14 cellular contexts compared by ENCODE assay signal in genomic region chr12:93318720-93319522, GRCh38. TPM values are rescaled to one million over a fixed set of nuclear protein-coding genes. Genes with fewer than 3 reads are reported as not detected.
DNase-seq lines count a peak whose midpoint lies in the region; ATAC-seq and TF ChIP-seq lines count a peak whose summit lies in the region.
"Had no signal": no experiment of that assay in that cellular context is flagged by ENCODE, and none has a peak within 500 bp of the region (broad histone marks: within the 10 kb centered on the region; RNA-seq: fewer than 3 reads in every experiment).

No MANE protein-coding gene starts in this region.

- peak overlapping the region; percentile 80 for H3K27ac Mint-ChIP-seq in chondrocyte (ENCODE audit: unreplicated experiment)

- POLR2A ChIA-PET in A673 (lab: Charles Lee; ENCODE audit: low non-redundant PET), result interaction anchor here (0.6 to 0.7 kb wide), 2 partner anchors 70 to 187 kb away, joined by 3 read pairs; no protein-coding TSS in a partner anchor

- peaks cover 24% of the 10 kb centered on the region for H3K4me1 Mint-ChIP-seq in chondrocyte (ENCODE audit: low read depth)

- TF ChIP-seq CTCF in A673 (conservative IDR thresholded peaks at IDR 0.05; ENCODE audit: low read depth, low read length) (no peak), chondrocyte (IDR thresholded peaks at IDR 0.05) (no peak)

- intact Hi-C loops in A673 (cut with micrococcal nuclease; ENCODE audit: unreplicated experiment), result no loop called here

- H3K4me3 ChIP-seq in A673 (ENCODE audit: low read depth, low read length, poor library complexity, severe bottlenecking), result no peak overlapping the region
- H3K4me3 ChIP-seq: ascending aorta had no signal

- no peaks in the 10 kb centered on the region for H3K27me3 ChIP-seq in A673 (replicated peaks; ENCODE audit: insufficient read depth, low read depth, low read length, poor library complexity)
- H3K27me3 ChIP-seq: ascending aorta had no signal

- no peaks in the 10 kb centered on the region for H3K9me3 ChIP-seq in A673 (ENCODE audit: low read depth, low read length, poor library complexity, severe bottlenecking)
- H3K9me3 ChIP-seq: ascending aorta had no signal

- no peaks in the 10 kb centered on the region for H3K36me3 ChIP-seq in A673 (ENCODE audit: insufficient read depth, low read length, poor library complexity, severe bottlenecking)
- H3K36me3 ChIP-seq: ascending aorta had no signal

- ATAC-seq in HG03025 (IDR thresholded peaks at IDR 0.05; ENCODE audit: low FRiP score, unreplicated experiment) (no peak), HG02973 (IDR thresholded peaks at IDR 0.05; ENCODE audit: unreplicated experiment) (no peak), HG03442 (IDR thresholded peaks at IDR 0.05; ENCODE audit: unreplicated experiment) (no peak), HG03095 (IDR thresholded peaks at IDR 0.05; ENCODE audit: unreplicated experiment) (no peak)
- ATAC-seq: PC-3 had no signal

- no peaks in the 10 kb centered on the region for H3K27me3 Mint-ChIP-seq in chondrocyte (ENCODE audit: low read depth)

- DNase-seq in A673 (ENCODE audit: low spot score), result peak; percentile 75
- peak; percentile 33 for DNase-seq in HT-29 (ENCODE audit: low spot score)
- peak; percentile 58 for DNase-seq in NCI-H2227 treated with DMSO at 0.1 percent for 48 hours (lab: John Stamatoyannopoulos, UW)
- no peak for DNase-seq in chondrocyte (ENCODE audit: low spot score)
- DNase-seq: activated T-cell treated with anti-CD3 and anti-CD28 coated beads, Interleukin-2, amount 50 U/mL, for 48 hours; DMS79 treated with DMSO at 0.1 percent for 48 hours; head of caudate nucleus; kidney glomerular epithelial cell; PC-3 had no signal

- no TSS peak for BruUV-seq in A673 (replicated peaks; lab: Mats Ljungman, UMichigan)

- H3K4me1 ChIP-seq in A673 (ENCODE audit: insufficient read depth, low read length, poor library complexity, severe bottlenecking), result peaks cover 17% of the 10 kb centered on the region
- H3K4me1 ChIP-seq: ascending aorta had no signal

- H3K36me3 Mint-ChIP-seq in chondrocyte (ENCODE audit: low read depth), result no peaks in the 10 kb centered on the region

- H3K27ac ChIP-seq in A673 (ENCODE audit: low read depth, low read length, poor library complexity, severe bottlenecking), result peak overlapping the region; percentile 57
- H3K27ac ChIP-seq: ascending aorta had no signal

- H3K4me3 Mint-ChIP-seq in chondrocyte (ENCODE audit: unreplicated experiment), result no peak overlapping the region

- H3K9me3 Mint-ChIP-seq in chondrocyte (ENCODE audit: low read depth), result no peaks in the 10 kb centered on the region

- CTCF ChIA-PET in A673 (lab: Charles Lee), result no interaction called here

RNA-seq across cellular contexts. Expression of gene NUDT4, which starts 58.8 kb away (rescaled TPM):
- total RNA-seq in A673 (2021) (79.6 and 93.8 TPM in 2 replicates), chondrocyte (48.3 to 69.0 TPM (median 67.1 TPM) in 3 replicates)
- total RNA-seq in HT-29 (2014; rRNA removed; shearing (Covaris generic)), result 120 and 129 TPM in 2 replicates
